ENCODE assay signal across 29 cellular contexts in the genomic region with DNA sequence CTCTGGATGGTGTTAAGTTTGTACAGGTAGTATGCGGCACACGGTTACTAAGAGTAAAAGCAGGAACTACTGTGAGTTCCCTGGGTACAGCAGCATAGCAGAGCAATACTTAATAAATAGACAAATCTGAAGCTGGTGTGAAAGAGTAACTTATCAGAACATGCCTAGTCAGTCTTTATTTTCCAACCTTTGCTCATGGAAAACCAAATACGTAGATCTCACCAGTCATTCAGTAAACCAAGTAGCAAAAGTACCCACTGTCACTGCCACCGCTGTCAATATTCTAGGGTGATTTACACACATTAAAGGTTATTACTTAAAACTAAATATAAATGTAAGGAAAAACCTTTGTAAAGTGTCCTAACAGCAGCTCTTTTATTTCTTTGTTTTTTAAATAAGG. TPM values are rescaled to one million over a fixed set of nuclear protein-coding genes. Genes with fewer than 3 reads are reported as not detected.
"Had no signal": no experiment of that assay in that cellular context is flagged by ENCODE, and none has a peak within 500 bp of the region (broad histone marks: within the 10 kb centered on the region; RNA-seq: fewer than 3 reads in every experiment).

No MANE protein-coding gene starts in this region.

- H3K4me3 Mint-ChIP-seq: immature natural killer cell; mesothelial cell of epicardium; naive B cell; natural killer cell; stimulated activated effector memory CD8-positive, alpha-beta T cell treated with anti-CD3 and anti-CD28 coated beads, Interleukin-12 subunit alpha, Interleukin-12 subunit beta, amount 100 ng/mL, for 72 hours; stimulated activated naive CD8-positive, alpha-beta T cell treated with anti-CD3 and anti-CD28 coated beads, Interleukin-15, Interleukin-2, amounts not matched to agents 100 ng/mL and 50 ng/mL, for 24 hours had no signal

- H3K9me3 ChIP-seq: heart left ventricle, ovary, prostate gland, suprapubic skin, thoracic aorta, tibial artery, upper lobe of right lung had no signal

- H3K36me3 ChIP-seq: ovary had no signal

- H3K4me3 ChIP-seq: heart left ventricle, lung, ovary, prostate gland, skin epidermis, suprapubic skin, thoracic aorta, tibial artery, upper lobe of right lung had no signal

- H3K27me3 ChIP-seq: heart left ventricle, ovary, suprapubic skin, tibial artery, upper lobe of right lung had no signal

- H3K27me3 Mint-ChIP-seq: naive B cell; stimulated activated naive CD8-positive, alpha-beta T cell treated with anti-CD3 and anti-CD28 coated beads, Interleukin-15, Interleukin-2, amounts not matched to agents 100 ng/mL and 50 ng/mL, for 24 hours had no signal

- H3K27ac Mint-ChIP-seq: mesothelial cell of epicardium; stimulated activated effector memory CD8-positive, alpha-beta T cell treated with anti-CD3 and anti-CD28 coated beads, Interleukin-12 subunit alpha, Interleukin-12 subunit beta, amount 100 ng/mL, for 72 hours; stimulated activated naive CD8-positive, alpha-beta T cell treated with anti-CD3 and anti-CD28 coated beads, Interleukin-15, Interleukin-2, amounts not matched to agents 100 ng/mL and 50 ng/mL, for 24 hours had no signal

- DNase-seq: heart left ventricle; hypothalamus; immature natural killer cell; islet precursor cell; left ventricle myocardium superior; mesendoderm; naive B cell; natural killer cell; ovary; retina; right cardiac atrium; stimulated activated CD4-positive, alpha-beta T cell treated with anti-CD3 and anti-CD28 coated beads, Interleukin-12 subunit alpha, Interleukin-12 subunit beta, amount 100 ng/mL, for 4 hours; stimulated activated CD4-positive, alpha-beta T cell treated with anti-CD3 and anti-CD28 coated beads, Interleukin-15, amount 100 ng/mL, for 24 hours; stimulated activated CD4-positive, alpha-beta T cell treated with anti-CD3 and anti-CD28 coated beads, Interleukin-2, amount 100 ng/mL, for 24 hours; stimulated activated CD4-positive, alpha-beta T cell treated with anti-CD3 and anti-CD28 coated beads, Interleukin-4, amount 100 ng/mL, for 1 hour; stimulated activated naive CD4-positive, alpha-beta T cell; tibial artery; trophoblast cell; upper lobe of right lung had no signal

- ATAC-seq: heart left ventricle; left ventricle myocardium superior; natural killer cell; right cardiac atrium; sciatic nerve; stimulated activated effector memory CD8-positive, alpha-beta T cell treated with anti-CD3 and anti-CD28 coated beads, Interleukin-12 subunit alpha, Interleukin-12 subunit beta, amount 100 ng/mL, for 72 hours; upper lobe of right lung had no signal

- H3K4me1 ChIP-seq: prostate gland, suprapubic skin, tibial artery, upper lobe of right lung had no signal

- H3K27ac ChIP-seq: heart left ventricle, ovary, prostate gland, skin epidermis, suprapubic skin, thoracic aorta, tibial artery, upper lobe of right lung had no signal

- H3K4me1 Mint-ChIP-seq: immature natural killer cell; mesothelial cell of epicardium; naive B cell; natural killer cell; stimulated activated effector memory CD8-positive, alpha-beta T cell treated with anti-CD3 and anti-CD28 coated beads, Interleukin-12 subunit alpha, Interleukin-12 subunit beta, amount 100 ng/mL, for 72 hours had no signal

RNA-seq across cellular contexts. Expression of a gene that starts 35.0 kb away (rescaled TPM):
- total RNA-seq: mesothelial cell of epicardium, natural killer cell had no signal
- polyA plus RNA-seq: neural cell had no signal
